Comparison of ENCODE assay signal across 8 cellular contexts in genomic region chr19:46296722-46297431, GRCh38. TPM values are rescaled to one million over a fixed set of nuclear protein-coding genes. Genes with fewer than 3 reads are reported as not detected.
DNase-seq lines count a peak whose midpoint lies in the region; ATAC-seq, FAIRE-seq and TF ChIP-seq lines count a peak whose summit lies in the region.

TSS of gene HIF3A (plus strand) at chr19:46297042. CDS start at chr19:46297077, 35 bp downstream.

- H3K4me1 ChIP-seq in astrocyte (ENCODE audit: insufficient read depth, low read length) = peaks cover 17% of the 10 kb centered on the region
- peaks cover 3% of the 10 kb centered on the region for H3K4me1 ChIP-seq in iPS-15b (ENCODE audit: control insufficient read depth, insufficient read depth, low read length)

- TF ChIP-seq CTCF in astrocyte (IDR thresholded peaks at IDR 0.05; ENCODE audit: insufficient read depth, low read depth, low read length) (no peak), retinal pigment epithelial cell (conservative IDR thresholded peaks at IDR 0.05; ENCODE audit: low read depth, low read length) (no peak)

- peak within 1 kb of the TSS; percentile 66 for H3K4me3 ChIP-seq in H7 (ENCODE audit: insufficient read depth, low read depth, low read length)
- H3K4me3 ChIP-seq in astrocyte (ENCODE audit: insufficient read depth, low read depth, low read length) = no peak within 1 kb of the TSS
- H3K4me3 ChIP-seq in iPS-15b (ENCODE audit: low read depth, low read length) = peak within 1 kb of the TSS; percentile 58
- peak within 1 kb of the TSS; percentile 58 for H3K4me3 ChIP-seq in retinal pigment epithelial cell (ENCODE audit: low read length)

- DNase-seq in H7 (peak; percentile 99), astrocyte (ENCODE audit: low read depth) (no peak), retinal pigment epithelial cell (ENCODE audit: low read depth) (no peak), NK-92 (lab: John Stamatoyannopoulos, UW; ENCODE audit: unreplicated experiment) (no peak)
- DNase-seq in effector memory CD8-positive, alpha-beta T cell = no peak
- no peak for DNase-seq in activated CD4-positive, CD25-positive, alpha-beta regulatory T cell (lab: John Stamatoyannopoulos, UW)

- no peaks in the 10 kb centered on the region for H3K36me3 ChIP-seq in H7 (replicated peaks; ENCODE audit: control insufficient read depth, insufficient read depth, low read length)
- no peaks in the 10 kb centered on the region for H3K36me3 ChIP-seq in astrocyte (ENCODE audit: insufficient read depth, low read length)
- no peaks in the 10 kb centered on the region for H3K36me3 ChIP-seq in iPS-15b (ENCODE audit: control insufficient read depth, insufficient read depth, low read length)

- peaks cover 2% of the 10 kb centered on the region for H3K36me3 Mint-ChIP-seq in astrocyte (ENCODE audit: low read depth, unreplicated experiment)
- no peaks in the 10 kb centered on the region for H3K36me3 Mint-ChIP-seq in effector memory CD8-positive, alpha-beta T cell (ENCODE audit: insufficient read depth)

- H3K9ac ChIP-seq in astrocyte (ENCODE audit: low read length) (no peak within 1 kb of the TSS), iPS-15b (ENCODE audit: low read depth, low read length) (peak within 1 kb of the TSS; percentile 60)

- no peak for ATAC-seq in effector memory CD8-positive, alpha-beta T cell (replicated peaks)
- no peak for ATAC-seq in GM21515 (IDR thresholded peaks at IDR 0.05; ENCODE audit: unreplicated experiment)

- H3K27me3 ChIP-seq in H7 (ENCODE audit: control insufficient read depth, insufficient read depth, low read length) (no peaks in the 10 kb centered on the region; the same call in 1 of the 2 replicates), astrocyte (ENCODE audit: insufficient read depth, low read length) (peaks cover 28% of the 10 kb centered on the region), iPS-15b (ENCODE audit: control insufficient read depth, insufficient read depth, low read length) (peaks cover 3% of the 10 kb centered on the region)

- H4K20me1 ChIP-seq in astrocyte (ENCODE audit: insufficient read depth, low read length) = no peaks in the 10 kb centered on the region

- H2AFZ ChIP-seq in astrocyte (ENCODE audit: low read depth, low read length) = no peak within 1 kb of the TSS

- no peak within 1 kb of the TSS for H3K27ac Mint-ChIP-seq in astrocyte (ENCODE audit: unreplicated experiment)
- no peak within 1 kb of the TSS for H3K27ac Mint-ChIP-seq in effector memory CD8-positive, alpha-beta T cell

- H3K79me2 ChIP-seq in astrocyte (ENCODE audit: insufficient read depth, low read length) = no peaks in the 10 kb centered on the region

- FAIRE-seq in astrocyte (lab: Jason Lieb, UNC) = no peak

- H3K9me3 Mint-ChIP-seq in astrocyte (ENCODE audit: unreplicated experiment) = no peaks in the 10 kb centered on the region
- no peaks in the 10 kb centered on the region for H3K9me3 Mint-ChIP-seq in effector memory CD8-positive, alpha-beta T cell

- peaks cover 18% of the 10 kb centered on the region for H3K4me1 Mint-ChIP-seq in astrocyte (ENCODE audit: low read depth, unreplicated experiment)
- H3K4me1 Mint-ChIP-seq in effector memory CD8-positive, alpha-beta T cell (ENCODE audit: low read depth in 2 of 2) = peaks cover 0 to 6% of the 10 kb centered on the region in 2 donors

- peak within 1 kb of the TSS; percentile 63 for H3K4me2 ChIP-seq in astrocyte (ENCODE audit: low read length)

- no peaks in the 10 kb centered on the region for H3K9me3 ChIP-seq in astrocyte (ENCODE audit: insufficient read depth, low read depth, low read length)
- no peaks in the 10 kb centered on the region for H3K9me3 ChIP-seq in iPS-15b (ENCODE audit: control insufficient read depth, insufficient read depth, low read length)

- peaks cover 9% of the 10 kb centered on the region for H3K27me3 Mint-ChIP-seq in astrocyte (ENCODE audit: low read depth, unreplicated experiment)
- H3K27me3 Mint-ChIP-seq in effector memory CD8-positive, alpha-beta T cell = peaks cover 36 to 55% of the 10 kb centered on the region in 2 donors

- H3K4me3 Mint-ChIP-seq in astrocyte (ENCODE audit: unreplicated experiment) = peak within 1 kb of the TSS; percentile 83
- no peak within 1 kb of the TSS for H3K4me3 Mint-ChIP-seq in effector memory CD8-positive, alpha-beta T cell

- H3K27ac ChIP-seq in astrocyte (ENCODE audit: low read depth, low read length) = no peak within 1 kb of the TSS

RNA-seq across cellular contexts. Expression of gene HIF3A, which starts in this region (rescaled TPM):
- 13.2 and 18.0 TPM in 2 replicates for total RNA-seq in H7 (2014; rRNA removed; shearing (Covaris generic))
- total RNA-seq in astrocyte = 12.6 and 15.6 TPM in 2 replicates
